Comparison of ENCODE assay signal across 1 cellular context in genomic region chr5:78568676-78569075, GRCh38.
TF ChIP-seq lines count a peak whose summit lies in the region.

No MANE protein-coding gene starts in this region.

TF ChIP-seq in WTC11, 78 proteins besides CTCF, POLR2A, EP300 and RAD21 (continued from another document):
- no peak for TF ChIP-seq PRDM15 (CRISPR knock-in tag; IDR thresholded peaks at IDR 0.05)
